Comparison of ENCODE assay signal across 32 cellular contexts in the genomic region with DNA sequence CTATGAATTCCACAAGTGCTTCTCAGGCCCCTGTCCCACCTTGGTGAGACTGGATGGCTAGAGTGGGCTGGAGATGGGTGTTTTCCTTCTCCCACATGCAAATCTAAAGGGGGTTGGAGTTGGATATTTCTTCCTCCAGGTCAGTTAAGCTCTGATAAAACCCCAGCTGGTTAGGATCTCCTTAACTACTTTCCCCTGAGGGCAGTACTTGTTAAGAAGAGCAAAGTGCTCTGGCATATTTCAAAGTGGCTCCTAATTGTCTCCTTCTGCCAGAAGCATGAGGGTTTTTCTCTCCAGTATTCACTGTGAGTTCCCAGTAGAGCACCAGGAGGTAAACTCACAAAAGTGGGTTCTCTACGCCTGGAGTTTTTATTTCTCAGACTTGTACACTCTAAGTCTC. TPM values are rescaled to one million over a fixed set of nuclear protein-coding genes. Genes with fewer than 3 reads are reported as not detected.
DNase-seq lines count a peak whose midpoint lies in the region; ATAC-seq, FAIRE-seq and TF ChIP-seq lines count a peak whose summit lies in the region.
"Had no signal": no experiment of that assay in that cellular context is flagged by ENCODE, and none has a peak within 500 bp of the region (broad histone marks: within the 10 kb centered on the region; RNA-seq: fewer than 3 reads in every experiment).

No MANE protein-coding gene starts in this region.

- TF ChIP-seq CTCF in HL-60 (IDR thresholded peaks at IDR 0.05; ENCODE audit: insufficient read depth, low read length) (no peak), fibroblast of villous mesenchyme (IDR thresholded peaks at IDR 0.05; ENCODE audit: insufficient read depth, low read depth, low read length) (no peak), mesothelial cell of epicardium (IDR thresholded peaks at IDR 0.05; ENCODE audit: unreplicated experiment) (no peak), kidney (IDR thresholded peaks at IDR 0.05; ENCODE audit: borderline replicate concordance, extremely low read depth, insufficient read depth) (no peak), ascending aorta (IDR thresholded peaks at IDR 0.05) (no peak)

- H3K36me3 Mint-ChIP-seq in mesothelial cell of epicardium, result peaks cover 8% of the 10 kb centered on the region
- H3K36me3 Mint-ChIP-seq: CD4-positive, alpha-beta memory T cell had no signal

- DNase-seq in HL-60 (ENCODE audit: low read depth in 1 of 2, low spot score in 1 of 2), result no peak
- DNase-seq in NCI-H524 treated with DMSO at 0.1 percent for 48 hours (lab: John Stamatoyannopoulos, UW), result peak; percentile 88
- DNase-seq in fibroblast of villous mesenchyme (ENCODE audit: low read depth), result peak; percentile 20
- DNase-seq in mesothelial cell of epicardium (ENCODE audit: low spot score in 2 of 2, unreplicated experiment in 2 of 2), result no peak
- DNase-seq in MG63, result no peak
- no peak for DNase-seq in kidney
- no peak for DNase-seq in ascending aorta (ENCODE audit: low spot score in 2 of 2)
- DNase-seq: AML-193; C1 segment of cervical spinal cord; CD4-positive, alpha-beta memory T cell; COR-L47; DMS53; GDM1; GM23248; H7; KBM-7; NCI-H1694; NCI-H2081; NCI-H446 treated with DMSO at 0.1 percent for 48 hours; NCI-H69; SHP77; T-helper 17 cell had no signal

- peaks cover 6% of the 10 kb centered on the region for H3K9me3 Mint-ChIP-seq in mesothelial cell of epicardium

- peaks cover 14% of the 10 kb centered on the region for H3K4me1 Mint-ChIP-seq in mesothelial cell of epicardium

- intact Hi-C loops in kidney (cut with DNase I), result no loop called here
- intact Hi-C loops in ascending aorta (cut with DNase I), result no loop called here

- no peak overlapping the region for H3K9ac ChIP-seq in kidney (ENCODE audit: low read length in 2 of 2)
- H3K9ac ChIP-seq: GM23248 had no signal

- peaks cover 14% of the 10 kb centered on the region for H3K9me3 ChIP-seq in MG63
- peaks cover 6 to 14% of the 10 kb centered on the region in 2 donors for H3K9me3 ChIP-seq in kidney (ENCODE audit: control insufficient read depth in 1 of 2, low read length in 2 of 2)
- no peaks in the 10 kb centered on the region for H3K9me3 ChIP-seq in ascending aorta
- H3K9me3 ChIP-seq: A549 had no signal

- no peaks in the 10 kb centered on the region for H3K4me1 ChIP-seq in kidney (ENCODE audit: control insufficient read depth in 1 of 2, insufficient read depth in 1 of 2, low read depth in 1 of 2, low read length in 2 of 2)
- H3K4me1 ChIP-seq in ascending aorta, result no peaks in the 10 kb centered on the region
- H3K4me1 ChIP-seq: A549 had no signal

- H3K27me3 ChIP-seq in HL-60 (ENCODE audit: insufficient read depth, poor library complexity, severe bottlenecking) (no peaks in the 10 kb centered on the region), MG63 (no peaks in the 10 kb centered on the region; the same call in 1 of the 2 replicates), ascending aorta (no peaks in the 10 kb centered on the region)

- H3K4me3 ChIP-seq in HL-60 (replicated peaks; ENCODE audit: insufficient read depth, low read length) (no peak overlapping the region), fibroblast of villous mesenchyme (ENCODE audit: low read depth, low read length) (no peak overlapping the region), MG63 (no peak overlapping the region), kidney (ENCODE audit: low read length in 2 of 2) (no peak overlapping the region), ascending aorta (no peak overlapping the region)
- H3K4me3 ChIP-seq: A549, GM12878, GM23248 had no signal

- H3K4me3 Mint-ChIP-seq in mesothelial cell of epicardium, result no peak overlapping the region
- H3K4me3 Mint-ChIP-seq: CD4-positive, alpha-beta memory T cell; T-helper 17 cell had no signal

- H3K36me3 ChIP-seq in MG63 (no peaks in the 10 kb centered on the region), kidney (ENCODE audit: control insufficient read depth in 1 of 2, insufficient read depth in 2 of 2, low read length in 2 of 2) (no peaks in the 10 kb centered on the region), ascending aorta (no peaks in the 10 kb centered on the region)

- ATAC-seq in GM21515 (IDR thresholded peaks at IDR 0.05; ENCODE audit: unreplicated experiment), result no peak
- ATAC-seq: A549, GM12878, Panc1, T-helper 17 cell had no signal

- peak overlapping the region; percentile 69 for H3K27ac Mint-ChIP-seq in mesothelial cell of epicardium
- H3K27ac Mint-ChIP-seq: CD4-positive, alpha-beta memory T cell; T-helper 17 cell had no signal

- no peak for FAIRE-seq in kidney (lab: Jason Lieb, UNC)
- FAIRE-seq: A549, GM12878, GM19239 had no signal

- no peaks in the 10 kb centered on the region for H3K27me3 Mint-ChIP-seq in mesothelial cell of epicardium (ENCODE audit: low read depth)

- H3K27ac ChIP-seq in HL-60 (replicated peaks), result peak overlapping the region; percentile 31
- no peak overlapping the region for H3K27ac ChIP-seq in kidney (ENCODE audit: low read depth in 2 of 2, low read length in 2 of 2)
- no peak overlapping the region for H3K27ac ChIP-seq in ascending aorta
- H3K27ac ChIP-seq: A549, GM23248, RWPE1 had no signal

RNA-seq across cellular contexts. Expression of gene COL6A6, which starts 31.4 kb away (rescaled TPM):
- total RNA-seq in fibroblast of villous mesenchyme, result under 0.01 TPM in 1 of 2 replicates, not detected in the other
- 13.3 to 14.0 TPM (median 13.7 TPM) in 3 replicates for total RNA-seq in mesothelial cell of epicardium
- not detected in 2 replicates for total RNA-seq in MG63 (2014; rRNA removed; shearing (Covaris generic); ENCODE audit: low replicate concordance)
- total RNA-seq in kidney, result 0.25 TPM
- polyA plus RNA-seq in kidney (ENCODE audit: insufficient read depth, low read depth, low replicate concordance), result not detected
- not detected for total RNA-seq in ascending aorta
- total RNA-seq: CD4-positive, alpha-beta memory T cell; GM12878; GM23248; H7; LHCN-M2; MCF 10A; OCI-LY7; SK-MEL-5 had no signal
- polyA plus RNA-seq: A549; CD4-positive, alpha-beta memory T cell; GM23248 had no signal

Comparison
In these comparisons a context has a peak if more than half of its experiments do, and no peak if none do; other contexts are left out.
1. DNase-seq: peak in NCI-H524 treated with DMSO at 0.1 percent for 48 hours (single experiment) and fibroblast of villous mesenchyme (single experiment); none in HL-60 (0 of 2), mesothelial cell of epicardium (0 of 2), MG63 (single experiment), kidney (single experiment) and ascending aorta (0 of 2).
2. RNA of gene COL6A6, which starts 31.4 kb away (total RNA-seq): 13.3 to 14.0 TPM in mesothelial cell of epicardium; 0.25 TPM in kidney (single experiment), under 0.01 TPM in fibroblast of villous mesenchyme, not detected in MG63 and not detected in ascending aorta (single experiment); every median in the first group is over 10 times any median in the second.